ENCODE assay signal across 8 cellular contexts in genomic region chr7:157138424-157139141, GRCh38. TPM values are rescaled to one million over a fixed set of nuclear protein-coding genes. Genes with fewer than 3 reads are reported as not detected.
DNase-seq lines count a peak whose midpoint lies in the region; ATAC-seq and TF ChIP-seq lines count a peak whose summit lies in the region.

UBE3C (plus strand) TSS chr7:157138926; CDS start chr7:157139273, 347 bp downstream.

- peaks cover 0 to 2% (median 0%) of the 10 kb centered on the region in 7 donors for H3K9me3 Mint-ChIP-seq in CD14-positive monocyte
- no peaks in the 10 kb centered on the region for H3K9me3 Mint-ChIP-seq in activated CD4-positive, alpha-beta memory T cell treated with anti-CD3 and anti-CD28 coated beads for 36 hours

- no peaks in the 10 kb centered on the region for H3K27me3 ChIP-seq in dorsolateral prefrontal cortex

- peak within 1 kb of the TSS; percentile 74 to 88 (median 84) for H3K27ac Mint-ChIP-seq in CD14-positive monocyte
- H3K27ac Mint-ChIP-seq in activated CD4-positive, alpha-beta memory T cell treated with anti-CD3 and anti-CD28 coated beads for 36 hours = peak within 1 kb of the TSS; percentile 91

- H3K36me3 Mint-ChIP-seq in CD14-positive monocyte = peaks cover 13 to 21% of the 10 kb centered on the region in 2 donors
- H3K36me3 Mint-ChIP-seq in activated CD4-positive, alpha-beta memory T cell treated with anti-CD3 and anti-CD28 coated beads for 36 hours = peaks cover 30% of the 10 kb centered on the region

- TF ChIP-seq CTCF in CD14-positive monocyte (IDR thresholded peaks at IDR 0.05) (no peak), dorsolateral prefrontal cortex (IDR thresholded peaks at IDR 0.05 in 54 of 56, conservative IDR thresholded peaks at IDR 0.05 in 2 of 56; ENCODE audit: low read depth in 1 of 56, partially characterized antibody in 56 of 56) (peak in 21 of 56 donors; percentile 5 to 44 (median 20)), lower leg skin (IDR thresholded peaks at IDR 0.05) (no peak)

- intact Hi-C loops in CD14-positive monocyte (cut with micrococcal nuclease) = loop anchor here in 1 of 2 donors (5.0 to 10.0 kb wide), 2 partner anchors 186 to 716 kb away; no protein-coding TSS in a partner anchor
- intact Hi-C loops in activated CD4-positive, alpha-beta memory T cell treated with anti-CD3 and anti-CD28 coated beads for 36 hours (cut with micrococcal nuclease) = loop anchor here (1.0 to 10.0 kb wide), 6 partner anchors 126 to 1494 kb away; partner anchors contain the start of genes DNAJB6, LMBR1, MNX1 and NOM1
- intact Hi-C loops in dorsolateral prefrontal cortex (cut with DNase I) = loop anchor here (5.0 to 10.0 kb wide), 3 partner anchors 186 to 1334 kb away; partner anchors contain the start of gene DNAJB6 (in 1 of the 2)
- intact Hi-C loops in lower leg skin (cut with DNase I; ENCODE audit: low total_unique reads) = no loop called here

- DNase-seq in CD14-positive monocyte (ENCODE audit: low spot score) (peak; percentile 82), NCI-H82 treated with DMSO at 0.1 percent for 48 hours (lab: John Stamatoyannopoulos, UW; ENCODE audit: unreplicated experiment) (peak; percentile 60), dorsolateral prefrontal cortex (peak; percentile 70 to 93 (median 86)), lower leg skin (ENCODE audit: low spot score in 2 of 2) (peak; percentile 80 to 97)
- peak; percentile 91 for DNase-seq in activated CD4-positive, alpha-beta memory T cell treated with anti-CD3 and anti-CD28 coated beads for 36 hours
- peak; percentile 89 to 93 for DNase-seq in stimulated activated CD4-positive, alpha-beta T cell treated with anti-CD3 and anti-CD28 coated beads, Interleukin-4, amount 100 ng/mL, for 4 hours

- CTCF ChIA-PET in activated CD4-positive, alpha-beta memory T cell treated with anti-CD3 and anti-CD28 coated beads for 36 hours (lab: Charles Lee) = interaction anchor here (1.1 to 1.4 kb wide), 4 partner anchors 136 to 201 kb away, joined by 3 to 5 read pairs (median 4); partner anchors contain the start of gene NOM1

- peak in 1 of 2 donors; percentile 51 for TF ChIP-seq POLR2A in lower leg skin (IDR thresholded peaks at IDR 0.05)

- peaks cover 41% of the 10 kb centered on the region for H3K4me1 Mint-ChIP-seq in CD14-positive monocyte
- H3K4me1 Mint-ChIP-seq in activated CD4-positive, alpha-beta memory T cell treated with anti-CD3 and anti-CD28 coated beads for 36 hours (ENCODE audit: low read depth) = peaks cover 37% of the 10 kb centered on the region

- peaks cover 0 to 2% (median 0%) of the 10 kb centered on the region in 3 donors for H3K27me3 Mint-ChIP-seq in CD14-positive monocyte (ENCODE audit: low read depth in 3 of 3)
- no peaks in the 10 kb centered on the region for H3K27me3 Mint-ChIP-seq in activated CD4-positive, alpha-beta memory T cell treated with anti-CD3 and anti-CD28 coated beads for 36 hours

- peak within 1 kb of the TSS; percentile 58 to 95 (median 84) for H3K4me3 ChIP-seq in dorsolateral prefrontal cortex
- peak within 1 kb of the TSS; percentile 83 for H3K4me3 ChIP-seq in lower leg skin (ENCODE audit: low read depth, poor library complexity, severe bottlenecking)

- 1 to 9% methylated on average over 8 to 37 of the region's 84 CpGs for WGBS in lower leg skin, 2 donors

- POLR2A ChIA-PET in activated CD4-positive, alpha-beta memory T cell treated with anti-CD3 and anti-CD28 coated beads for 36 hours (lab: Charles Lee) = interaction anchor here (1.0 kb wide), 1 partner anchor 246 kb away, joined by 3 read pairs; the partner anchor contains the start of gene LMBR1

- ATAC-seq in GM19438 (IDR thresholded peaks at IDR 0.05; ENCODE audit: low read depth, unreplicated experiment) = peak; percentile 75
- ATAC-seq in HG03571 (IDR thresholded peaks at IDR 0.05; ENCODE audit: unreplicated experiment) = peak; percentile 82

- peak within 1 kb of the TSS; percentile 54 to 96 (median 90) for H3K27ac ChIP-seq in dorsolateral prefrontal cortex

- peak within 1 kb of the TSS; percentile 79 to 90 for H3K4me3 Mint-ChIP-seq in CD14-positive monocyte
- peak within 1 kb of the TSS; percentile 79 for H3K4me3 Mint-ChIP-seq in activated CD4-positive, alpha-beta memory T cell treated with anti-CD3 and anti-CD28 coated beads for 36 hours

RNA-seq across cellular contexts. Expression of gene UBE3C, which starts in this region (rescaled TPM):
- 10 to 100 TPM; 19.5 to 24.3 TPM for polyA plus RNA-seq in CD14-positive monocyte
- 10 to 100 TPM; 59.8 to 59.9 TPM for total RNA-seq in activated CD4-positive, alpha-beta memory T cell treated with anti-CD3 and anti-CD28 coated beads for 36 hours
- total RNA-seq in dorsolateral prefrontal cortex (10 to 100 TPM; 46.9 to 76.5 (median 59.8) TPM), lower leg skin (10 to 100 TPM; 55.5 to 76.1 (median 60.4) TPM)

Comparison
In these comparisons a context has a peak if more than half of its experiments do, and no peak if none do; other contexts are left out.
1. Peak in every context shown above with its lines: DNase-seq, ATAC-seq, H3K4me3 ChIP-seq and H3K27ac ChIP-seq.